ENCODE assay signal across 15 cellular contexts in genomic region chr2:146489386-146489785, GRCh38.
"Had no signal": no experiment of that assay in that cellular context is flagged by ENCODE, and none has a peak within 500 bp of the region (broad histone marks: within the 10 kb centered on the region; RNA-seq: fewer than 3 reads in every experiment).

No MANE protein-coding gene starts in this region.

- FAIRE-seq: urothelium cell line had no signal

- H3K4me3 ChIP-seq: heart left ventricle, tibial artery had no signal

- ATAC-seq: activated CD4-positive, CD25-positive, alpha-beta regulatory T cell treated with anti-CD3 and anti-CD28 coated beads, Interleukin-2, amount 50 U/mL, for 24 hours; heart left ventricle; left lobe of liver; stimulated activated naive B cell treated with anti-CD40 and anti-IgM and Interleukin-4, amounts not matched to agents 10 μg/mL and 1 μg/mL and 100 μg/mL, for 72 hours had no signal

- DNase-seq: activated CD4-positive, alpha-beta T cell treated with anti-CD3 and anti-CD28 coated beads, Interleukin-2, amount 50 U/mL, for 1 hour; activated CD8-positive, alpha-beta memory T cell treated with anti-CD3 and anti-CD28 coated beads for 24 hours; activated naive CD4-positive, alpha-beta T cell treated with anti-CD3 and anti-CD28 coated beads, Interleukin-2, amount 10 ng/mL, durations not matched to agents 7 days and 5 days; cortex of kidney; effector CD4-positive, alpha-beta T cell; heart left ventricle; naive B cell; stimulated activated CD4-positive, alpha-beta T cell treated with anti-CD3 and anti-CD28 coated beads, Interleukin-2, amount 100 ng/mL, for 48 hours; stimulated activated naive B cell treated with anti-CD40 and anti-IgM and Interleukin-4, amounts not matched to agents 10 μg/mL and 1 μg/mL and 100 μg/mL, for 72 hours; SW 1271; tibial artery had no signal

- H3K36me3 ChIP-seq: heart left ventricle, tibial artery had no signal

- H3K27me3 ChIP-seq: heart left ventricle, tibial artery had no signal

- H3K27ac ChIP-seq: heart left ventricle, parathyroid adenoma, tibial artery had no signal

- H3K4me1 ChIP-seq: heart left ventricle, parathyroid adenoma, tibial artery had no signal
